1 cellular context compared by ENCODE assay signal in genomic region chr6:67886036-67886707, GRCh38.
A peak's percentile ranks its signal among the peaks of the same experiment; 100 is the strongest.
TF ChIP-seq lines count a peak whose summit lies in the region.

No MANE protein-coding gene starts in this region.

TF ChIP-seq in K562, 482 proteins besides CTCF, POLR2A, EP300 and RAD21 (continued from another document):
- TF ChIP-seq UBTF (IDR thresholded peaks at IDR 0.05; ENCODE audit: borderline replicate concordance in 1 of 2, low read depth in 2 of 2, low read length in 2 of 2) (peak; percentile 11 to 59; a peak in 1 of 4 replicates), SMARCA5 (IDR thresholded peaks at IDR 0.05) (no peak), ZBTB26 (CRISPR knock-in tag; IDR thresholded peaks at IDR 0.05) (peak; percentile 79), ZBTB1 (CRISPR knock-in tag; IDR thresholded peaks at IDR 0.05; ENCODE audit: borderline replicate concordance, low read depth) (no peak), ZNF445 (CRISPR knock-in tag; IDR thresholded peaks at IDR 0.05; ENCODE audit: low read depth) (0 out of 2 replicates have a peak, but pooled peaks have one; percentile 9), ZNF175 (CRISPR knock-in tag; IDR thresholded peaks at IDR 0.05; ENCODE audit: low read depth) (peak; percentile 31; the same call in 1 of the 2 replicates), HBP1 (CRISPR knock-in tag; IDR thresholded peaks at IDR 0.05) (peak; percentile 67), ARHGAP35 (IDR thresholded peaks at IDR 0.05; ENCODE audit: partially characterized antibody) (peak; percentile 40), NCOA2 (IDR thresholded peaks at IDR 0.05; ENCODE audit: partially characterized antibody in 2 of 2) (no peak), GABPA (tag; conservative IDR thresholded peaks at IDR 0.05; ENCODE audit: low read depth) (no peak), SAFB (IDR thresholded peaks at IDR 0.05; ENCODE audit: borderline replicate concordance, low read depth, low read length) (no peak), POLR2B (IDR thresholded peaks at IDR 0.05; ENCODE audit: low read depth, partially characterized antibody) (peak; percentile 74), CREB5 (CRISPR knock-in tag; IDR thresholded peaks at IDR 0.05) (no peak), ELF4 (CRISPR knock-in tag; IDR thresholded peaks at IDR 0.05) (0 out of 2 replicates have a peak, but pooled peaks have one; percentile 38), HLTF (IDR thresholded peaks at IDR 0.05) (0 out of 2 replicates have a peak, but pooled peaks have one; percentile 37), KLF6 (CRISPR knock-in tag; IDR thresholded peaks at IDR 0.05; ENCODE audit: borderline replicate concordance) (no peak), RBBP5 (IDR thresholded peaks at IDR 0.05; ENCODE audit: borderline replicate concordance, insufficient read depth, low read length, poor library complexity, severe bottlenecking) (no peak), ESRRB (CRISPR knock-in tag; IDR thresholded peaks at IDR 0.05; ENCODE audit: borderline replicate concordance) (no peak)
